ENCODE assay signal across 1 cellular context in the genomic region with DNA sequence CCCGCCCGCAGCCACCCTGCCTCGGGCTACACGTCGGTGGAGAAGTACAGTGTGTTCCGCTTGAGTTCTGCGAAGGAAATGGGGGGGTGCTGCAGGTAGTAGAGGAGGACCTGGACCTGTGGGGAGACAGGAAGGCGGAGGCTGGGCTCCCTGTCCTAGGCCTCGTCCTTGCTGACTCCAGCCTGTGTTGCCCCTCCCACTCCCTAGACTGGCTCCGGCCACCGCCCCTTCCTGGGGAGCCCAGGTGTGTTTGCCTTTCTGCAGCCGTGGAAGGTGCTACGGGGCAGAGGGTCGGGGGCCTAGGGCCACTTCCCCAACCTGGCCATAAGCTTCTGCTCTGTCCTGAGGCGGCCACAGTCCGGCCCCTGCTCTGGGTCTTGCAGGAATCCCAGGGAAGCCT.
A peak's percentile ranks its signal among the peaks of the same experiment; 100 is the strongest.
TF ChIP-seq lines count a peak whose summit lies in the region.

No MANE protein-coding gene starts in this region.

TF ChIP-seq in HEK293, 187 proteins besides CTCF, POLR2A, EP300 and RAD21 (continued from another document):
- TF ChIP-seq, protein P1, sequence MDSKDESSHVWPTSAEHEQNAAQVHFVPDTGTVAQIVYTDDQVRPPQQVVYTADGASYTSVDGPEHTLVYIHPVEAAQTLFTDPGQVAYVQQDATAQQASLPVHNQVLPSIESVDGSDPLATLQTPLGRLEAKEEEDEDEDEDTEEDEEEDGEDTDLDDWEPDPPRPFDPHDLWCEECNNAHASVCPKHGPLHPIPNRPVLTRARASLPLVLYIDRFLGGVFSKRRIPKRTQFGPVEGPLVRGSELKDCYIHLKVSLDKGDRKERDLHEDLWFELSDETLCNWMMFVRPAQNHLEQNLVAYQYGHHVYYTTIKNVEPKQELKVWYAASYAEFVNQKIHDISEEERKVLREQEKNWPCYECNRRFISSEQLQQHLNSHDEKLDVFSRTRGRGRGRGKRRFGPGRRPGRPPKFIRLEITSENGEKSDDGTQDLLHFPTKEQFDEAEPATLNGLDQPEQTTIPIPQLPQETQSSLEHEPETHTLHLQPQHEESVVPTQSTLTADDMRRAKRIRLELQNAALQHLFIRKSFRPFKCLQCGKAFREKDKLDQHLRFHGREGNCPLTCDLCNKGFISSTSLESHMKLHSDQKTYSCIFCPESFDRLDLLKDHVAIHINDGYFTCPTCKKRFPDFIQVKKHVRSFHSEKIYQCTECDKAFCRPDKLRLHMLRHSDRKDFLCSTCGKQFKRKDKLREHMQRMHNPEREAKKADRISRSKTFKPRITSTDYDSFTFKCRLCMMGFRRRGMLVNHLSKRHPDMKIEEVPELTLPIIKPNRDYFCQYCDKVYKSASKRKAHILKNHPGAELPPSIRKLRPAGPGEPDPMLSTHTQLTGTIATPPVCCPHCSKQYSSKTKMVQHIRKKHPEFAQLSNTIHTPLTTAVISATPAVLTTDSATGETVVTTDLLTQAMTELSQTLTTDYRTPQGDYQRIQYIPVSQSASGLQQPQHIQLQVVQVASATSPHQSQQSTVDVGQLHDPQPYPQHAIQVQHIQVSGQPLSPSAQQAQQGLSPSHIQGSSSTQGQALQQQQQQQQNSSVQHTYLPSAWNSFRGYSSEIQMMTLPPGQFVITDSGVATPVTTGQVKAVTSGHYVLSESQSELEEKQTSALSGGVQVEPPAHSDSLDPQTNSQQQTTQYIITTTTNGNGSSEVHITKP (tag by site-specific recombination; IDR thresholded peaks at IDR 0.05): 0 out of 2 replicates have a peak, but pooled peaks have one; percentile 11
- TF ChIP-seq EGR2 (tag by site-specific recombination; IDR thresholded peaks at IDR 0.05; ENCODE audit: low read depth): no peak
- no peak for TF ChIP-seq ZNF707 (tag by site-specific recombination; IDR thresholded peaks at IDR 0.05)
TF ChIP-seq in HEK293: peak in this region for 1.
